ENCODE assay signal across 1 cellular context in the genomic region with DNA sequence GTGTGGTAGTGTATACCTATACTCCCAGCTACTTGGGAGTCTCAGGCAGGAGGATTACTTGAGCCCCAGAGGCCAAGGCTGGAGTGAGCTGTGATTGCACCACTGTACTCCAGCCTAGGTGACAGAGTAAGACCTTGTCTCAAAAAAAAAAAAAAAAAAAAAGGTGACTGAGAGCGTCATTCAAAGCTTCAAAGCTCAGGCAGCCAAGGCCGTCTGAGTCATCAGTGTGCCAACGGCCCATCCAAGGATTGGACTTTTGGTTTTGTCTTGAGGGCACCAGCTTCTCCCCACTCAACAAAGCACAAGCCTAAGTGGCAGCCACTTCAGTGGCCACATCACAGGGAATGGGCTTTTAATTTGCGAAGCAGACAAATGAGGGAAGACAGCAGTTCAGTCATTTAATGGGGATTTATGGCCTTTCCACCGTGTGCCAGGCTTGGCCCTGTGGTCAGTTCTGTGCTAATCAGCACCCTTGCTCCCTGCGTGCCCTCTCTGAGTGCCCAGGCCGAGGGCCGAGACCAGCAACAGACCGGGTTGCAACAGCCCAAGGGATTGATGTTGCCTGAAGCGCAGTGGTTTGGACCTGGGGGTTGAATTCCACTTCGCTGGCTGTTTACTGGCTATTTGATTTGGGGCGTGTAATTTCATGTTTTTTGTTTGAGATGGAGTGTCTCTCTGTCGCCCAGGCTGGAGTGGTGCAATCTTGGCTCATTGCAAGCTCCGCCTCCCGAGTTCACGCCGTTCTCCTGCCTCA.
TF ChIP-seq lines count a peak whose summit lies in the region.

No MANE protein-coding gene starts in this region.

TF ChIP-seq in HCT116, 20 proteins besides CTCF, POLR2A, EP300 and RAD21:
- TF ChIP-seq EZH2phosphoT487 (IDR thresholded peaks at IDR 0.05; ENCODE audit: borderline replicate concordance) (no peak), SIN3A (IDR thresholded peaks at IDR 0.05; ENCODE audit: low read depth) (no peak), SRF (IDR thresholded peaks at IDR 0.05; ENCODE audit: low read depth) (no peak), YY1 (IDR thresholded peaks at IDR 0.05; ENCODE audit: extremely low read depth, insufficient replicate concordance, low read depth, low read length) (no peak), TCF7L2 (IDR thresholded peaks at IDR 0.05; ENCODE audit: borderline replicate concordance, extremely low read depth, insufficient read depth, insufficient read length) (peak; percentile 73), FOSL1 (IDR thresholded peaks at IDR 0.05; ENCODE audit: low read depth) (peak; percentile 42), SP1 (IDR thresholded peaks at IDR 0.05; ENCODE audit: low read depth) (peak; percentile 11; the same call in 1 of the 2 replicates), POLR2AphosphoS5 (IDR thresholded peaks at IDR 0.05; ENCODE audit: low read depth, low read length) (no peak), ZNF274 (IDR thresholded peaks at IDR 0.05; ENCODE audit: low read depth, low read length) (no peak), JUND (IDR thresholded peaks at IDR 0.05) (peak; percentile 48), EZH2 (IDR thresholded peaks at IDR 0.05) (no peak), CEBPB (IDR thresholded peaks at IDR 0.05; ENCODE audit: low read depth) (0 out of 2 replicates have a peak, but pooled peaks have one; percentile 14), EGR1 (IDR thresholded peaks at IDR 0.05; ENCODE audit: low read depth) (no peak), CBX3 (IDR thresholded peaks at IDR 0.05; ENCODE audit: low read depth) (no peak), ZFX (IDR thresholded peaks at IDR 0.05) (no peak), ELF1 (IDR thresholded peaks at IDR 0.05; ENCODE audit: borderline replicate concordance, low read depth) (no peak)
- TF ChIP-seq, protein P1, sequence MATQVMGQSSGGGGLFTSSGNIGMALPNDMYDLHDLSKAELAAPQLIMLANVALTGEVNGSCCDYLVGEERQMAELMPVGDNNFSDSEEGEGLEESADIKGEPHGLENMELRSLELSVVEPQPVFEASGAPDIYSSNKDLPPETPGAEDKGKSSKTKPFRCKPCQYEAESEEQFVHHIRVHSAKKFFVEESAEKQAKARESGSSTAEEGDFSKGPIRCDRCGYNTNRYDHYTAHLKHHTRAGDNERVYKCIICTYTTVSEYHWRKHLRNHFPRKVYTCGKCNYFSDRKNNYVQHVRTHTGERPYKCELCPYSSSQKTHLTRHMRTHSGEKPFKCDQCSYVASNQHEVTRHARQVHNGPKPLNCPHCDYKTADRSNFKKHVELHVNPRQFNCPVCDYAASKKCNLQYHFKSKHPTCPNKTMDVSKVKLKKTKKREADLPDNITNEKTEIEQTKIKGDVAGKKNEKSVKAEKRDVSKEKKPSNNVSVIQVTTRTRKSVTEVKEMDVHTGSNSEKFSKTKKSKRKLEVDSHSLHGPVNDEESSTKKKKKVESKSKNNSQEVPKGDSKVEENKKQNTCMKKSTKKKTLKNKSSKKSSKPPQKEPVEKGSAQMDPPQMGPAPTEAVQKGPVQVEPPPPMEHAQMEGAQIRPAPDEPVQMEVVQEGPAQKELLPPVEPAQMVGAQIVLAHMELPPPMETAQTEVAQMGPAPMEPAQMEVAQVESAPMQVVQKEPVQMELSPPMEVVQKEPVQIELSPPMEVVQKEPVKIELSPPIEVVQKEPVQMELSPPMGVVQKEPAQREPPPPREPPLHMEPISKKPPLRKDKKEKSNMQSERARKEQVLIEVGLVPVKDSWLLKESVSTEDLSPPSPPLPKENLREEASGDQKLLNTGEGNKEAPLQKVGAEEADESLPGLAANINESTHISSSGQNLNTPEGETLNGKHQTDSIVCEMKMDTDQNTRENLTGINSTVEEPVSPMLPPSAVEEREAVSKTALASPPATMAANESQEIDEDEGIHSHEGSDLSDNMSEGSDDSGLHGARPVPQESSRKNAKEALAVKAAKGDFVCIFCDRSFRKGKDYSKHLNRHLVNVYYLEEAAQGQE (IDR thresholded peaks at IDR 0.05; ENCODE audit: low read depth) = no peak
- TF ChIP-seq, protein P2, sequence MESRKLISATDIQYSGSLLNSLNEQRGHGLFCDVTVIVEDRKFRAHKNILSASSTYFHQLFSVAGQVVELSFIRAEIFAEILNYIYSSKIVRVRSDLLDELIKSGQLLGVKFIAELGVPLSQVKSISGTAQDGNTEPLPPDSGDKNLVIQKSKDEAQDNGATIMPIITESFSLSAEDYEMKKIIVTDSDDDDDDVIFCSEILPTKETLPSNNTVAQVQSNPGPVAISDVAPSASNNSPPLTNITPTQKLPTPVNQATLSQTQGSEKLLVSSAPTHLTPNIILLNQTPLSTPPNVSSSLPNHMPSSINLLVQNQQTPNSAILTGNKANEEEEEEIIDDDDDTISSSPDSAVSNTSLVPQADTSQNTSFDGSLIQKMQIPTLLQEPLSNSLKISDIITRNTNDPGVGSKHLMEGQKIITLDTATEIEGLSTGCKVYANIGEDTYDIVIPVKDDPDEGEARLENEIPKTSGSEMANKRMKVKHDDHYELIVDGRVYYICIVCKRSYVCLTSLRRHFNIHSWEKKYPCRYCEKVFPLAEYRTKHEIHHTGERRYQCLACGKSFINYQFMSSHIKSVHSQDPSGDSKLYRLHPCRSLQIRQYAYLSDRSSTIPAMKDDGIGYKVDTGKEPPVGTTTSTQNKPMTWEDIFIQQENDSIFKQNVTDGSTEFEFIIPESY (IDR thresholded peaks at IDR 0.05; ENCODE audit: extremely low read depth, insufficient replicate concordance, low read length) = no peak
- TF ChIP-seq, protein P3, sequence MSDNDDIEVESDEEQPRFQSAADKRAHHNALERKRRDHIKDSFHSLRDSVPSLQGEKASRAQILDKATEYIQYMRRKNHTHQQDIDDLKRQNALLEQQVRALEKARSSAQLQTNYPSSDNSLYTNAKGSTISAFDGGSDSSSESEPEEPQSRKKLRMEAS (IDR thresholded peaks at IDR 0.05) = no peak
- TF ChIP-seq, protein P4, sequence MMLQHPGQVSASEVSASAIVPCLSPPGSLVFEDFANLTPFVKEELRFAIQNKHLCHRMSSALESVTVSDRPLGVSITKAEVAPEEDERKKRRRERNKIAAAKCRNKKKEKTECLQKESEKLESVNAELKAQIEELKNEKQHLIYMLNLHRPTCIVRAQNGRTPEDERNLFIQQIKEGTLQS (IDR thresholded peaks at IDR 0.05) = no peak
